ENCODE assay signal across 8 cellular contexts in the genomic region with DNA sequence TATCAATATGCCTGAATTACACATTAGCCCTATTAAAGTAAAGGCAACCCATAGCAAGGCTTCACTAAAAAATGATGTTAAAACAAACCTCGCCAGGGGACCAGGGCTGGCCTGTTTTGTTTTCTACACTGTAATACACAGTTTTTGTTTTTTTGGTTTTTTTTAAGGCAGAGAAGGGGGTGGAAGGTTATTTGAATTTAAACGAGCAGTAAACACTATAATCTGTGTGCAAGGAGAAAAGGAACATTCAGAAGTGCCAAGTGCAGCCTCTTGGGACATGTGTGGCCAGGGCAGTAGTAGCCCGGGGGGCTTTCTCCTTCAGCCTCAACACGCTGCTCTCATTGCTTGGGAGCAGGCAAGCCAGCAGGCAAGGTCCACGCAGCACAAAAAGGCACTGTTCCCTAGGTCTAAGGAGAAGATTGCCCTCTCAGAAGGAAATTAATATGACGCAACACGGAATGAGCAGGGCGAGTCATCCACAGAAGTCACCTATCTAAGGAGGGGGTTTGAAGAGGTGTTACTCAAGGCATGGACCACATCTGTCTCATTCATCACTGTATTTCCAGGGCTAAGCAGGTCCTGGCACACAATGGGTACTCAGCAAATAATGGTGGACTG. TPM values are rescaled to one million over a fixed set of nuclear protein-coding genes. Genes with fewer than 3 reads are reported as not detected.
DNase-seq lines count a peak whose midpoint lies in the region; ATAC-seq and TF ChIP-seq lines count a peak whose summit lies in the region.

No MANE protein-coding gene starts in this region.

- intact Hi-C loops in transverse colon (cut with DNase I; ENCODE audit: low total_unique reads) = no loop called here

- H3K36me3 ChIP-seq in RWPE2 (ENCODE audit: low read depth) (0 out of 2 replicates have a peak, but pooled peaks cover 7% of the 10 kb centered on the region), transverse colon (no peaks in the 10 kb centered on the region)

- no peaks in the 10 kb centered on the region for H3K9me3 ChIP-seq in RWPE2 (ENCODE audit: severe bottlenecking)
- H3K9me3 ChIP-seq in transverse colon = no peaks in the 10 kb centered on the region

- TF ChIP-seq POLR2A in transverse colon (IDR thresholded peaks at IDR 0.05) = no peak

- H3K27ac ChIP-seq in RWPE2 (ENCODE audit: poor library complexity, severe bottlenecking) = no peak overlapping the region
- no peak overlapping the region for H3K27ac ChIP-seq in foreskin keratinocyte
- peak overlapping the region in 2 of 4 donors; percentile 0 to 26 for H3K27ac ChIP-seq in transverse colon

- H3K4me1 ChIP-seq in RWPE2 (ENCODE audit: insufficient read depth, poor library complexity, severe bottlenecking) (peaks cover 20% of the 10 kb centered on the region), foreskin keratinocyte (peaks cover 14% of the 10 kb centered on the region), transverse colon (peaks cover 51 to 91% (median 59%) of the 10 kb centered on the region in 4 donors)

- TF ChIP-seq CTCF in RWPE2 (IDR thresholded peaks at IDR 0.05; ENCODE audit: poor library complexity, severe bottlenecking) (no peak), foreskin keratinocyte (conservative IDR thresholded peaks at IDR 0.05) (no peak), transverse colon (IDR thresholded peaks at IDR 0.05) (no peak)

- H3K4me3 ChIP-seq in RWPE2 (ENCODE audit: severe bottlenecking) = no peak overlapping the region
- no peak overlapping the region for H3K4me3 ChIP-seq in transverse colon

- no peak for TF ChIP-seq EP300 in transverse colon (IDR thresholded peaks at IDR 0.05; ENCODE audit: low read depth)

- ATAC-seq in RWPE2 (ENCODE audit: low read depth) (peak; percentile 78), foreskin keratinocyte (peak; percentile 78), HG03095 (IDR thresholded peaks at IDR 0.05; ENCODE audit: unreplicated experiment) (no peak)

- 52 to 58% methylated on average over 2 to 8 of the region's 8 CpGs for WGBS in transverse colon (ENCODE audit: low coverage in 1 of 2), 2 donors

- H3K27me3 ChIP-seq in RWPE2 (ENCODE audit: insufficient read depth, poor library complexity, severe bottlenecking) (no peaks in the 10 kb centered on the region), foreskin keratinocyte (no peaks in the 10 kb centered on the region), transverse colon (no peaks in the 10 kb centered on the region)

- DNase-seq in NOMO-1 treated with DMSO at 0.1 percent for 48 hours (lab: John Stamatoyannopoulos, UW; ENCODE audit: unreplicated experiment) = peak; percentile 52
- no peak for DNase-seq in NOMO-1 treated with dmso at 0.1 percent for 144 hours (lab: John Stamatoyannopoulos, UW; ENCODE audit: unreplicated experiment)
- DNase-seq in RWPE2 (ENCODE audit: low spot score) = no peak
- peak; percentile 37 to 61 for DNase-seq in foreskin keratinocyte
- peak; percentile 39 for DNase-seq in transverse colon
- DNase-seq in activated CD4-positive, alpha-beta T cell treated with anti-CD3 and anti-CD28 coated beads for 4 hours = no peak
- DNase-seq in HT-29 (ENCODE audit: low spot score) = no peak

- in situ Hi-C loops in transverse colon (cut with MboI; ENCODE audit: low pct_ligation_motif_present in 1 of 4, low pct_unique_long_range_greater_than_20kb in 1 of 4, low sequenced_read_pairs in 3 of 4) = no loop called here

RNA-seq across cellular contexts. Expression of gene SIL1, which starts 16.2 kb away (rescaled TPM):
- total RNA-seq in foreskin keratinocyte (32.1 and 37.9 TPM in 2 replicates), transverse colon (10 to 100 TPM; 11.1 to 38.1 (median 29.0) TPM)
- 47.9 and 55.3 TPM in 2 replicates for polyA plus RNA-seq in foreskin keratinocyte
- 23.1 and 32.1 TPM in 2 replicates for total RNA-seq in HT-29 (2014; rRNA removed; shearing (Covaris generic))

Comparison
In these comparisons a context has a peak if more than half of its experiments do, and no peak if none do; other contexts are left out.
1. DNase-seq: peak in NOMO-1 treated with DMSO at 0.1 percent for 48 hours (single experiment), foreskin keratinocyte (2 of 2) and transverse colon (single experiment); none in NOMO-1 treated with dmso at 0.1 percent for 144 hours (single experiment), RWPE2 (single experiment), activated CD4-positive, alpha-beta T cell treated with anti-CD3 and anti-CD28 coated beads for 4 hours (0 of 2) and HT-29 (single experiment).